In the genomic region with DNA sequence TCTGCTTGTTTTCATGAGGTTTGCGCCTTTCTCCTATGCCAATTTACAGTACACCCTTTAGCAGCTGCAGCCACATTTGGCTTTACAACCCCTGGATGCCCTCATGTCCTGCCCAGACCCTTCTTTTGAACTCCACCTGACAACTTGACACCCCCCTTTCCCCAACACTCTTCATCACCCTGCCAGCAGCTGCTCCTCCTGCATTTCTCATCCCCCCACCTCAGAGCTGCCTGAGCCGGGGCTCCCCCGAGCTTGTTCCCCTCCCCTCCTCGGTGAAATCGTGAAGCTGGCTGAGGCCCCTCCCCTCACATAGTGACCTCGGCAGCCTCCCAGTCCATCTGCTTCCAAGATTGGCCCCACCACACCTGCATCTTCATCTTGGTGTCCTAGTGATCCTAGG, we compare ENCODE assay signal across 1 cellular context.
TF ChIP-seq lines count a peak whose summit lies in the region.

No MANE protein-coding gene starts in this region.

TF ChIP-seq in IMR-90, 13 proteins besides CTCF, POLR2A, EP300 and RAD21:
- TF ChIP-seq FOS (IDR thresholded peaks at IDR 0.05; ENCODE audit: low read depth, low read length) (no peak), MXI1 (IDR thresholded peaks at IDR 0.05; ENCODE audit: borderline replicate concordance, low read depth, low read length) (no peak), RFX5 (IDR thresholded peaks at IDR 0.05; ENCODE audit: low read depth, low read length) (no peak), SMC3 (IDR thresholded peaks at IDR 0.05; ENCODE audit: low read depth, low read length) (no peak), MAZ (IDR thresholded peaks at IDR 0.05; ENCODE audit: borderline replicate concordance, low read depth, low read length) (no peak), MAFK (IDR thresholded peaks at IDR 0.05; ENCODE audit: low read depth, low read length) (no peak), CEBPB (IDR thresholded peaks at IDR 0.05; ENCODE audit: low read depth, low read length) (no peak), NFE2L2 (IDR thresholded peaks at IDR 0.05; ENCODE audit: low read depth, low read length) (no peak), BHLHE40 (IDR thresholded peaks at IDR 0.05; ENCODE audit: low read depth, low read length) (no peak), CHD1 (IDR thresholded peaks at IDR 0.05; ENCODE audit: low read depth, low read length) (no peak), RCOR1 (IDR thresholded peaks at IDR 0.05; ENCODE audit: insufficient replicate concordance, low read length) (no peak)
- TF ChIP-seq, protein P1, sequence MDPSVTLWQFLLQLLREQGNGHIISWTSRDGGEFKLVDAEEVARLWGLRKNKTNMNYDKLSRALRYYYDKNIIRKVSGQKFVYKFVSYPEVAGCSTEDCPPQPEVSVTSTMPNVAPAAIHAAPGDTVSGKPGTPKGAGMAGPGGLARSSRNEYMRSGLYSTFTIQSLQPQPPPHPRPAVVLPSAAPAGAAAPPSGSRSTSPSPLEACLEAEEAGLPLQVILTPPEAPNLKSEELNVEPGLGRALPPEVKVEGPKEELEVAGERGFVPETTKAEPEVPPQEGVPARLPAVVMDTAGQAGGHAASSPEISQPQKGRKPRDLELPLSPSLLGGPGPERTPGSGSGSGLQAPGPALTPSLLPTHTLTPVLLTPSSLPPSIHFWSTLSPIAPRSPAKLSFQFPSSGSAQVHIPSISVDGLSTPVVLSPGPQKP (IDR thresholded peaks at IDR 0.05; ENCODE audit: borderline replicate concordance, low read depth, low read length) = no peak
- TF ChIP-seq, protein P2, sequence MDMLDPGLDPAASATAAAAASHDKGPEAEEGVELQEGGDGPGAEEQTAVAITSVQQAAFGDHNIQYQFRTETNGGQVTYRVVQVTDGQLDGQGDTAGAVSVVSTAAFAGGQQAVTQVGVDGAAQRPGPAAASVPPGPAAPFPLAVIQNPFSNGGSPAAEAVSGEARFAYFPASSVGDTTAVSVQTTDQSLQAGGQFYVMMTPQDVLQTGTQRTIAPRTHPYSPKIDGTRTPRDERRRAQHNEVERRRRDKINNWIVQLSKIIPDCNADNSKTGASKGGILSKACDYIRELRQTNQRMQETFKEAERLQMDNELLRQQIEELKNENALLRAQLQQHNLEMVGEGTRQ (IDR thresholded peaks at IDR 0.05; ENCODE audit: low read depth, low read length) = no peak
TF ChIP-seq in IMR-90: peak in this region for 0.
